9 cellular contexts compared by ENCODE assay signal in the genomic region with DNA sequence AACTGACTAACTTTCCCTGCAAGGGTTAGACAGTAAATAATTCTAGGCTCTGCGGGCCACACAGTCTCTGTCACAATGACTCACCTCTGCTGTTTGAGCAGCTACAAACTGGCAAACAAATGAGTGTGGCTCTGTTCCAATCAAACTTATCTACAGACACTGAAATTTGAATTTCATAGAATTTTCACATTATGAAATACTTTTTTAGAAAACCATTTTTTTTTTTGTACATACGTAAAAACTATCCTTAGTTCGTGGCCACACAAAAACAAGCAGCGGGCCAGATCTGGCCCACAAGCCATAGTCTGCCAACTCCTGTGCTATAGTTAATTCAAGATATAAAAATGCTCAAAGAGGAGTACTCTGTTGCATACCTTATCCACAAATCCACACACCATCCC. TPM values are rescaled to one million over a fixed set of nuclear protein-coding genes. Genes with fewer than 3 reads are reported as not detected.
A peak's percentile ranks its signal among the peaks of the same experiment; 100 is the strongest.
DNase-seq lines count a peak whose midpoint lies in the region; ATAC-seq lines count a peak whose summit lies in the region.
"Had no signal": no experiment of that assay in that cellular context is flagged by ENCODE, and none has a peak within 500 bp of the region (broad histone marks: within the 10 kb centered on the region; RNA-seq: fewer than 3 reads in every experiment).

No MANE protein-coding gene starts in this region.

- H3K36me3 Mint-ChIP-seq in T-helper 2 cell treated with Interferon-gamma antibody and Interleukin-4, amounts not matched to agents 5 μg/mL and 100 μg/mL, for 36 hours (ENCODE audit: low read depth): peaks cover 7% of the 10 kb centered on the region

- H3K27ac Mint-ChIP-seq in T-helper 2 cell treated with Interferon-gamma antibody and Interleukin-4, amounts not matched to agents 5 μg/mL and 100 μg/mL, for 36 hours: peak overlapping the region; percentile 98

- H3K9me3 Mint-ChIP-seq in T-helper 2 cell treated with Interferon-gamma antibody and Interleukin-4, amounts not matched to agents 5 μg/mL and 100 μg/mL, for 36 hours: no peaks in the 10 kb centered on the region

- no peaks in the 10 kb centered on the region for H3K27me3 Mint-ChIP-seq in T-helper 2 cell treated with Interferon-gamma antibody and Interleukin-4, amounts not matched to agents 5 μg/mL and 100 μg/mL, for 36 hours (ENCODE audit: low read depth)

- peak overlapping the region; percentile 82 for H3K4me3 Mint-ChIP-seq in T-helper 2 cell treated with Interferon-gamma antibody and Interleukin-4, amounts not matched to agents 5 μg/mL and 100 μg/mL, for 36 hours

- H3K4me1 Mint-ChIP-seq in T-helper 2 cell treated with Interferon-gamma antibody and Interleukin-4, amounts not matched to agents 5 μg/mL and 100 μg/mL, for 36 hours (ENCODE audit: low read depth): peaks cover 81% of the 10 kb centered on the region

- no peak for DNase-seq in activated CD4-positive, CD25-positive, alpha-beta regulatory T cell treated with anti-CD3 and anti-CD28 coated beads, Interleukin-2, amount 50 U/mL, for 72 hours
- DNase-seq in T-helper 2 cell treated with Interferon-gamma antibody and Interleukin-4, amounts not matched to agents 5 μg/mL and 100 μg/mL, for 36 hours (ENCODE audit: low spot score): peak; percentile 56
- DNase-seq in dermis blood vessel endothelial cell (peak; percentile 65), cerebellum (ENCODE audit: low spot score) (no peak), cerebellar nuclear complex (lab: John Stamatoyannopoulos, UW) (no peak)

- peak overlapping the region in 13 of 21 experiments; percentile 9 to 84 (median 49) for H3K27ac ChIP-seq in skin epidermis
- H3K27ac ChIP-seq: VCaP had no signal

- peak; percentile 63 to 69 for ATAC-seq in activated CD4-positive, CD25-positive, alpha-beta regulatory T cell treated with anti-CD3 and anti-CD28 coated beads, Interleukin-2, amount 50 U/mL, for 24 hours
- no peak for ATAC-seq in HG03108 (IDR thresholded peaks at IDR 0.05; ENCODE audit: unreplicated experiment)

- H3K4me3 ChIP-seq in skin epidermis: no peak overlapping the region

RNA-seq across cellular contexts. Expression of gene PIP4K2A, which starts 32.6 kb away (rescaled TPM):
- total RNA-seq in dermis blood vessel endothelial cell (40.1 and 44.2 TPM in 2 replicates), cerebellum (22.7 TPM)

Comparison
In these comparisons a context has a peak if more than half of its experiments do, and no peak if none do; other contexts are left out.
1. DNase-seq: peak in T-helper 2 cell treated with Interferon-gamma antibody and Interleukin-4, amounts not matched to agents 5 μg/mL and 100 μg/mL, for 36 hours (single experiment) and dermis blood vessel endothelial cell (single experiment); none in activated CD4-positive, CD25-positive, alpha-beta regulatory T cell treated with anti-CD3 and anti-CD28 coated beads, Interleukin-2, amount 50 U/mL, for 72 hours (single experiment), cerebellum (single experiment) and cerebellar nuclear complex (0 of 2).